In genomic region chr13:43023244-43023931, GRCh38 we compare ENCODE assay signal across 7 cellular contexts. TPM values are rescaled to one million over a fixed set of nuclear protein-coding genes. Genes with fewer than 3 reads are reported as not detected.
DNase-seq lines count a peak whose midpoint lies in the region; ATAC-seq and TF ChIP-seq lines count a peak whose summit lies in the region.

Gene DNAJC15 (plus strand): TSS chr13:43023586. CDS start chr13:43023627, 41 bp downstream.

- H3K79me2 ChIP-seq in OCI-LY3 (ENCODE audit: low read length) = peaks cover 48% of the 10 kb centered on the region

- H3K27ac Mint-ChIP-seq in activated T-helper 2 cell treated with anti-CD3 and anti-CD28 coated beads, Interferon-gamma antibody, Interleukin-2, Interleukin-4, amounts not matched to agents 10 μg/mL and 5 μg/mL and 100 μg/mL, durations not matched to agents 14 hours and 24 hours and 36 hours = peak within 1 kb of the TSS; percentile 81
- peak within 1 kb of the TSS; percentile 95 to 99 for H3K27ac Mint-ChIP-seq in natural killer cell treated with Interleukin-12 subunit alpha and Interleukin-12 subunit beta and Interleukin-15 and Interleukin-18, amount 100 ng/mL, for 72 hours

- DNase-seq in activated T-helper 2 cell treated with anti-CD3 and anti-CD28 coated beads, Interferon-gamma antibody, Interleukin-2, Interleukin-4, amounts not matched to agents 10 μg/mL and 5 μg/mL and 100 μg/mL, durations not matched to agents 14 hours and 24 hours and 36 hours (ENCODE audit: low spot score) = peak; percentile 77
- peak; percentile 88 for DNase-seq in fibroblast of the aortic adventitia (ENCODE audit: low read depth)
- peak; percentile 84 for DNase-seq in natural killer cell treated with Interleukin-12 subunit alpha and Interleukin-12 subunit beta and Interleukin-15 and Interleukin-18, amount 100 ng/mL, for 72 hours (ENCODE audit: low spot score)
- DNase-seq in stimulated activated naive CD4-positive, alpha-beta T cell treated with Interleukin-2 at 50 U/mL for 16 hours (lab: John Stamatoyannopoulos, UW) = peak; percentile 45

- peak within 1 kb of the TSS; percentile 86 for H3K9ac ChIP-seq in OCI-LY3 (ENCODE audit: low read length)

- peak; percentile 33; the same call in 1 of the 2 replicates for TF ChIP-seq CTCF in OCI-LY3 (IDR thresholded peaks at IDR 0.05; ENCODE audit: low read depth, low read length)
- no peak for TF ChIP-seq CTCF in fibroblast of the aortic adventitia (IDR thresholded peaks at IDR 0.05; ENCODE audit: insufficient read depth, low read length)

- H3K36me3 Mint-ChIP-seq in activated T-helper 2 cell treated with anti-CD3 and anti-CD28 coated beads, Interferon-gamma antibody, Interleukin-2, Interleukin-4, amounts not matched to agents 10 μg/mL and 5 μg/mL and 100 μg/mL, durations not matched to agents 14 hours and 24 hours and 36 hours (ENCODE audit: low read depth) = peaks cover 17% of the 10 kb centered on the region
- H3K36me3 Mint-ChIP-seq in natural killer cell treated with Interleukin-12 subunit alpha and Interleukin-12 subunit beta and Interleukin-15 and Interleukin-18, amount 100 ng/mL, for 72 hours = peaks cover 9% of the 10 kb centered on the region

- H3K4me3 ChIP-seq in OCI-LY3 (ENCODE audit: low read length) (peak within 1 kb of the TSS; percentile 87), fibroblast of the aortic adventitia (ENCODE audit: low read depth, low read length) (peak within 1 kb of the TSS; percentile 81)

- ATAC-seq in GM18873 (IDR thresholded peaks at IDR 0.05; ENCODE audit: low FRiP score, unreplicated experiment) (peak; percentile 73), HG03097 (IDR thresholded peaks at IDR 0.05; ENCODE audit: low FRiP score, unreplicated experiment) (peak; percentile 73)
- ATAC-seq in natural killer cell treated with Interleukin-12 subunit alpha and Interleukin-12 subunit beta and Interleukin-15 and Interleukin-18, amount 100 ng/mL, for 72 hours = peak; percentile 93 to 94

- intact Hi-C loops in activated T-helper 2 cell treated with anti-CD3 and anti-CD28 coated beads, Interferon-gamma antibody, Interleukin-2, Interleukin-4, amounts not matched to agents 10 μg/mL and 5 μg/mL and 100 μg/mL, durations not matched to agents 14 hours and 24 hours and 36 hours (cut with micrococcal nuclease) = loop anchor here (1.0 to 5.0 kb wide), 5 partner anchors 22 to 53 kb away; no protein-coding TSS in a partner anchor

- peaks cover 15% of the 10 kb centered on the region for H4K20me1 ChIP-seq in OCI-LY3 (ENCODE audit: insufficient read depth, low read length)

- H3K4me3 Mint-ChIP-seq in activated T-helper 2 cell treated with anti-CD3 and anti-CD28 coated beads, Interferon-gamma antibody, Interleukin-2, Interleukin-4, amounts not matched to agents 10 μg/mL and 5 μg/mL and 100 μg/mL, durations not matched to agents 14 hours and 24 hours and 36 hours (ENCODE audit: low read depth) = peak within 1 kb of the TSS; percentile 91
- H3K4me3 Mint-ChIP-seq in natural killer cell treated with Interleukin-12 subunit alpha and Interleukin-12 subunit beta and Interleukin-15 and Interleukin-18, amount 100 ng/mL, for 72 hours = peak within 1 kb of the TSS; percentile 99

- peak within 1 kb of the TSS; percentile 76 for H2AFZ ChIP-seq in OCI-LY3 (ENCODE audit: low read depth, low read length)

- no peaks in the 10 kb centered on the region for H3K27me3 Mint-ChIP-seq in activated T-helper 2 cell treated with anti-CD3 and anti-CD28 coated beads, Interferon-gamma antibody, Interleukin-2, Interleukin-4, amounts not matched to agents 10 μg/mL and 5 μg/mL and 100 μg/mL, durations not matched to agents 14 hours and 24 hours and 36 hours (ENCODE audit: low read depth)
- no peaks in the 10 kb centered on the region for H3K27me3 Mint-ChIP-seq in natural killer cell treated with Interleukin-12 subunit alpha and Interleukin-12 subunit beta and Interleukin-15 and Interleukin-18, amount 100 ng/mL, for 72 hours

- H3K4me1 Mint-ChIP-seq in activated T-helper 2 cell treated with anti-CD3 and anti-CD28 coated beads, Interferon-gamma antibody, Interleukin-2, Interleukin-4, amounts not matched to agents 10 μg/mL and 5 μg/mL and 100 μg/mL, durations not matched to agents 14 hours and 24 hours and 36 hours (ENCODE audit: low read depth) = peaks cover 16% of the 10 kb centered on the region
- H3K4me1 Mint-ChIP-seq in natural killer cell treated with Interleukin-12 subunit alpha and Interleukin-12 subunit beta and Interleukin-15 and Interleukin-18, amount 100 ng/mL, for 72 hours (ENCODE audit: low read depth in 2 of 2) = peaks cover 16 to 22% of the 10 kb centered on the region in 2 donors

- H3K4me2 ChIP-seq in OCI-LY3 (ENCODE audit: low read length) = peak within 1 kb of the TSS; percentile 76

- H3K9me3 Mint-ChIP-seq in activated T-helper 2 cell treated with anti-CD3 and anti-CD28 coated beads, Interferon-gamma antibody, Interleukin-2, Interleukin-4, amounts not matched to agents 10 μg/mL and 5 μg/mL and 100 μg/mL, durations not matched to agents 14 hours and 24 hours and 36 hours = no peaks in the 10 kb centered on the region
- H3K9me3 Mint-ChIP-seq in natural killer cell treated with Interleukin-12 subunit alpha and Interleukin-12 subunit beta and Interleukin-15 and Interleukin-18, amount 100 ng/mL, for 72 hours = no peaks in the 10 kb centered on the region

- H3K36me3 ChIP-seq in OCI-LY3 (replicated peaks; ENCODE audit: low read depth, low read length) = peaks cover 15% of the 10 kb centered on the region

- H3K27me3 ChIP-seq in OCI-LY3 (ENCODE audit: low read depth, low read length) = no peaks in the 10 kb centered on the region

- H3K27ac ChIP-seq in OCI-LY3 (ENCODE audit: low read length) = peak within 1 kb of the TSS; percentile 70

- peaks cover 28% of the 10 kb centered on the region for H3K4me1 ChIP-seq in OCI-LY3 (ENCODE audit: low read length)

- no peaks in the 10 kb centered on the region for H3K9me3 ChIP-seq in OCI-LY3 (ENCODE audit: insufficient read depth, low read length)

RNA-seq across cellular contexts. Expression of gene DNAJC15, which starts in this region (rescaled TPM):
- 18.0 and 18.8 TPM in 2 replicates for total RNA-seq in activated T-helper 2 cell treated with anti-CD3 and anti-CD28 coated beads, Interferon-gamma antibody, Interleukin-2, Interleukin-4, amounts not matched to agents 10 μg/mL and 5 μg/mL and 100 μg/mL, durations not matched to agents 14 hours and 24 hours and 36 hours
- 11.2 and 18.7 TPM in 2 replicates for total RNA-seq in fibroblast of the aortic adventitia (ENCODE audit: low replicate concordance)
- 10 to 100 TPM; 17.6 to 21.0 TPM for total RNA-seq in natural killer cell treated with Interleukin-12 subunit alpha and Interleukin-12 subunit beta and Interleukin-15 and Interleukin-18, amount 100 ng/mL, for 72 hours

Comparison
In these comparisons a context has a peak if more than half of its experiments do, and no peak if none do; other contexts are left out.
1. Peak in every context shown above with its lines: DNase-seq, ATAC-seq, H3K4me3 ChIP-seq and H3K27ac ChIP-seq.